ENCODE assay signal across 3 cellular contexts in the genomic region with DNA sequence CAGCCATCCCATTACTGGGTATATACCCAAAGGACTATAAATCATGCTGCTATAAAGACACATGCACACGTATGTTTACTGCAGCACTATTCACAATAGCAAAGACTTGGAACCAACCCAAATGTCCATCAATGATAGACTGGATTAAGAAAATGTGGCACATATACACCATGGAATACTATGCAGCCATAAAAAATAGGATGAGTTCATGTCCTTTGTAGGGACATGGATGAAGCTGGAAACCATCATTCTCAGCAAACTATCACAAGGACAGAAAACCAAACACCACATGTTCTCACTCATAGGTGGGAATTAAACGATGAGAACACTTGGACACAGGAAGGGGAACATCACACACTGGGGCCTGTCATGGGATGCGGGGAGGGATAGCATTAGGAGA. TPM values are rescaled to one million over a fixed set of nuclear protein-coding genes. Genes with fewer than 3 reads are reported as not detected.
DNase-seq lines count a peak whose midpoint lies in the region; TF ChIP-seq lines count a peak whose summit lies in the region.
"Not testable (repeated sequence)": the region's sequence is repeated elsewhere in the genome, so short reads cannot be mapped to it uniquely, and the experiment has no call there.

No MANE protein-coding gene starts in this region.

- H3K36me3 ChIP-seq in HEK293 (ENCODE audit: control insufficient read depth in 2 of 2, insufficient read depth in 1 of 2, low read length in 2 of 2); sigmoid colon: not testable (repeated sequence)

- CTCF ChIA-PET in HEK293 (lab: Yijun Ruan, JAX); HEK293T (lab: Yijun Ruan, JAX): not testable (repeated sequence)

- H3K4me3 ChIP-seq in HEK293 (ENCODE audit: low read depth, low read length); sigmoid colon: not testable (repeated sequence)

- DNase-seq in HEK293T (ENCODE audit: extremely low spot score), result not testable (repeated sequence)
- DNase-seq in sigmoid colon, result peak; percentile 15

- not testable (repeated sequence) for TF ChIP-seq CTCF in HEK293 (tag by site-specific recombination; IDR thresholded peaks at IDR 0.05); sigmoid colon (IDR thresholded peaks at IDR 0.05)

- not testable (repeated sequence) for H3K27ac ChIP-seq in HEK293 (ENCODE audit: extremely low read depth, low read depth, low read length); sigmoid colon

- not testable (repeated sequence) for H3K9me3 ChIP-seq in HEK293 (ENCODE audit: control insufficient read depth, insufficient read depth, low read depth, low read length); sigmoid colon

- not testable (repeated sequence) for H3K27me3 ChIP-seq in sigmoid colon

- not testable (repeated sequence) for TF ChIP-seq POLR2A in sigmoid colon (IDR thresholded peaks at IDR 0.05)

- H3K4me1 ChIP-seq in HEK293 (ENCODE audit: control insufficient read depth, insufficient read depth, low read length); sigmoid colon: not testable (repeated sequence)

- not testable (repeated sequence) for TF ChIP-seq EP300 in sigmoid colon (IDR thresholded peaks at IDR 0.05)

- intact Hi-C loops in sigmoid colon (cut with DNase I), result loop anchor here (10.0 kb wide), 1 partner anchor 547 kb away; a partner anchor contains a TSS

- POLR2A ChIA-PET in HEK293 (lab: Yijun Ruan, JAX); HEK293T (lab: Yijun Ruan, JAX): not testable (repeated sequence)

- WGBS in sigmoid colon, 2 donors, result 95 to 98% methylated on average over 2 to 3 of the region's 3 CpGs

TF ChIP-seq in HEK293, 187 proteins besides CTCF, POLR2A, EP300 and RAD21:
- peak; percentile 91 for TF ChIP-seq ZNF146 (tag by site-specific recombination; IDR thresholded peaks at IDR 0.05)

TF ChIP-seq in HEK293T, 16 proteins besides CTCF, POLR2A, EP300 and RAD21:
- TF ChIP-seq L3MBTL2 (conservative IDR thresholded peaks at IDR 0.05), result peak; percentile 21

RNA-seq across cellular contexts. Expression of a gene that starts 6.1 kb away (rescaled TPM):
- total RNA-seq in sigmoid colon, result 100 to 1,000 TPM in 2 of 4 donors, 10 to 100 TPM in 2; 55.9 to 125 (median 95.4) TPM
- polyA plus RNA-seq in sigmoid colon, result 10 to 100 TPM in 2 of 3 donors, 1 to 10 TPM in 1; 3.9 to 11.7 (median 10.8) TPM
